ENCODE assay signal across 23 cellular contexts in genomic region chr16:73568769-73569168, GRCh38.
"Had no signal": no experiment of that assay in that cellular context is flagged by ENCODE, and none has a peak within 500 bp of the region (broad histone marks: within the 10 kb centered on the region; RNA-seq: fewer than 3 reads in every experiment).

No MANE protein-coding gene starts in this region.

- H3K4me1 ChIP-seq: esophagus muscularis mucosa, right atrium auricular region, suprapubic skin, vagina had no signal

- H3K4me3 Mint-ChIP-seq: dendritic cell treated with granulocyte-macrophage colony-stimulating factor and Interleukin-4, amounts not matched to agents 40 ng/mL and 50 ng/mL, for 4 days; effector memory CD8-positive, alpha-beta T cell; immature natural killer cell; naive B cell; nephron had no signal

- H3K9me3 ChIP-seq: esophagus muscularis mucosa, gastrocnemius medialis, left ventricle myocardium inferior, right atrium auricular region, suprapubic skin, thyroid gland, upper lobe of left lung, vagina had no signal

- H3K27ac ChIP-seq: epithelial cell of prostate, esophagus muscularis mucosa, gastrocnemius medialis, left ventricle myocardium inferior, right atrium auricular region, suprapubic skin, thyroid gland, upper lobe of left lung, vagina had no signal

- DNase-seq: effector memory CD8-positive, alpha-beta T cell; gastrocnemius medialis; immature natural killer cell; kidney; left cardiac atrium; left ventricle myocardium inferior; mesendoderm; naive B cell; posterior cingulate gyrus; small intestine; stimulated activated CD4-positive, alpha-beta T cell treated with anti-CD3 and anti-CD28 coated beads, Interleukin-12 subunit alpha, Interleukin-12 subunit beta, amount 100 ng/mL, for 4 hours; stimulated activated CD4-positive, alpha-beta T cell treated with anti-CD3 and anti-CD28 coated beads, Interleukin-2, amount 100 ng/mL, for 48 hours; stimulated activated naive CD8-positive, alpha-beta T cell treated with anti-CD3 and anti-CD28 coated beads, Interleukin-15, Interleukin-2, amounts not matched to agents 100 U/mL and 50 U/mL, for 24 hours; thyroid gland had no signal

- H3K27ac Mint-ChIP-seq: dendritic cell treated with granulocyte-macrophage colony-stimulating factor and Interleukin-4, amounts not matched to agents 40 ng/mL and 50 ng/mL, for 4 days; effector memory CD8-positive, alpha-beta T cell; immature natural killer cell; naive B cell; nephron had no signal

- ATAC-seq: effector memory CD8-positive, alpha-beta T cell; gastrocnemius medialis; left cardiac atrium; stimulated activated naive CD8-positive, alpha-beta T cell treated with anti-CD3 and anti-CD28 coated beads, Interleukin-15, Interleukin-2, amounts not matched to agents 100 U/mL and 50 U/mL, for 24 hours had no signal

- H3K27me3 ChIP-seq: gastrocnemius medialis, right atrium auricular region, thyroid gland, upper lobe of left lung, vagina had no signal

- H3K4me3 ChIP-seq: esophagus muscularis mucosa, gastrocnemius medialis, left ventricle myocardium inferior, lung, right atrium auricular region, suprapubic skin, thyroid gland, upper lobe of left lung, vagina had no signal

- H3K36me3 Mint-ChIP-seq: immature natural killer cell, naive B cell had no signal

- H3K4me1 Mint-ChIP-seq: immature natural killer cell, naive B cell had no signal

- H3K9me3 Mint-ChIP-seq: dendritic cell treated with granulocyte-macrophage colony-stimulating factor and Interleukin-4, amounts not matched to agents 40 ng/mL and 50 ng/mL, for 4 days; nephron had no signal

- H3K36me3 ChIP-seq: esophagus muscularis mucosa, gastrocnemius medialis, left ventricle myocardium inferior, right atrium auricular region, suprapubic skin, thyroid gland, upper lobe of left lung, vagina had no signal
